19 cellular contexts compared by ENCODE assay signal in the genomic region with DNA sequence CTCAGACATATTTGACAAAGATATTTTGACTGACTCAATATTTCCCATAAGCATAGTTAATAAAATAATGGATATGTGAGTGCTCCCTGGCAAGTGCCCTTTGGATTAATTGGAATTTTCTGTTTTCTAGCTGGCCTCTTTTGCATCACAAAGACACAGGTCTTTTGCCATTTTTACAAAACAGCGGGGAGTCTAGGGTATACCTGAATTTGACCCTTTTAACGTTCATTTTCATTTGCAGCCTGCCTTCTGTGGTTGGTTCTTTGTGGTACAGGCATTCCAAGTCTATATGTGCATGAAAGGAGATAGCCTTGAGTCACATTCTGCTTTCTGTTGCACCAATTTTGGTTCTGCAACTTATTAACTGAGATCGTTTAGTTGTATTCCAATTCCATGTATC.
DNase-seq lines count a peak whose midpoint lies in the region; ATAC-seq, FAIRE-seq and TF ChIP-seq lines count a peak whose summit lies in the region.
"Had no signal": no experiment of that assay in that cellular context is flagged by ENCODE, and none has a peak within 500 bp of the region (broad histone marks: within the 10 kb centered on the region; RNA-seq: fewer than 3 reads in every experiment).

No MANE protein-coding gene starts in this region.

- no peak overlapping the region for H4K5ac ChIP-seq in H1 (ENCODE audit: insufficient read length, low read depth, low read length)

- H3K4me1 Mint-ChIP-seq in mesothelial cell of epicardium, result peaks cover 76% of the 10 kb centered on the region
- H3K4me1 Mint-ChIP-seq: CD14-positive monocyte; CD4-positive, alpha-beta memory T cell; IgD-negative memory B cell had no signal

- H3K4me3 Mint-ChIP-seq in mesothelial cell of epicardium, result no peak overlapping the region
- H3K4me3 Mint-ChIP-seq: CD14-positive monocyte; CD4-positive, alpha-beta memory T cell; IgD-negative memory B cell had no signal

- 34% methylated on average over 3 of the region's 3 CpGs; no CpG with 5 or more reads in 1 of the 2 experiments for WGBS in H1 (ENCODE audit: extremely low coverage in 1 of 2, insufficient coverage in 1 of 2, insufficient read length in 1 of 2, insufficient replicate concordance in 2 of 2, low coverage in 1 of 2, low lambda C conversion rate in 2 of 2, missing lambda C conversion rate in 1 of 2), 2 experiments

- no peak overlapping the region for H3K27ac ChIP-seq in H1 (ENCODE audit: low read depth, low read length)
- H3K27ac ChIP-seq: BLaER1, HL-60 had no signal

- CTCF ChIA-PET in H1 (lab: Charles Lee; ENCODE audit: partially characterized antibody), result interaction anchor here (0.6 to 2.0 kb wide), 2 partner anchors 40 to 333 kb away, joined by 3 to 8 read pairs; no protein-coding TSS in a partner anchor

- H2AFZ ChIP-seq in H1 (ENCODE audit: low read length), result no peak overlapping the region

- no peak for TF ChIP-seq EP300 in H1 (IDR thresholded peaks at IDR 0.05; ENCODE audit: borderline replicate concordance in 1 of 2, low read depth in 2 of 2, low read length in 2 of 2)

- no peak overlapping the region for H3K56ac ChIP-seq in H1 (replicated peaks; ENCODE audit: insufficient read length, low read depth, low read length)

- no peaks in the 10 kb centered on the region for H3K27me3 ChIP-seq in HAP-1 (ENCODE audit: low read depth)
- no peaks in the 10 kb centered on the region for H3K27me3 ChIP-seq in H1 (replicated peaks in 1 of 4; ENCODE audit: control insufficient read depth in 3 of 4, extremely low read depth in 1 of 4, insufficient read depth in 3 of 4, low read length in 3 of 4)
- H3K27me3 ChIP-seq: BLaER1 had no signal

- H2BK20ac ChIP-seq in H1 (ENCODE audit: low read length), result no peak overlapping the region

- no peak overlapping the region for H3K4ac ChIP-seq in H1 (replicated peaks; ENCODE audit: insufficient read length, low read depth, low read length)

- no peak overlapping the region for H3K14ac ChIP-seq in H1 (ENCODE audit: insufficient read length)

- H3K79me1 ChIP-seq in H1 (ENCODE audit: low read depth, low read length), result no peaks in the 10 kb centered on the region

- H3K23ac ChIP-seq in H1 (ENCODE audit: insufficient read length), result no peak overlapping the region

- H3K4me3 ChIP-seq in HAP-1, result no peak overlapping the region
- peak overlapping the region in 1 of 4 experiments; percentile 23; a peak in 1 of 8 replicates for H3K4me3 ChIP-seq in H1 (ENCODE audit: extremely low read depth in 1 of 4, insufficient read depth in 2 of 4, low read depth in 3 of 4, low read length in 4 of 4)
- H3K4me3 ChIP-seq: BLaER1 had no signal

- POLR2A ChIA-PET in H1 (lab: Charles Lee; ENCODE audit: partially characterized antibody), result no interaction called here

- peaks cover 46% of the 10 kb centered on the region for H3K4me1 ChIP-seq in HAP-1
- peaks cover 2 to 32% (median 18%) of the 10 kb centered on the region in 4 experiments; a peak in 5 of 7 replicates for H3K4me1 ChIP-seq in H1 (replicated peaks in 1 of 4; ENCODE audit: control insufficient read depth in 3 of 4, insufficient read depth in 4 of 4, low read length in 3 of 4)

- H3K23me2 ChIP-seq in H1 (ENCODE audit: low read depth, low read length), result no peaks in the 10 kb centered on the region

- TF ChIP-seq RAD21 in H1 (IDR thresholded peaks at IDR 0.05 in 1 of 2, conservative IDR thresholded peaks at IDR 0.05 in 1 of 2; ENCODE audit: low read depth in 2 of 2, low read length in 2 of 2), result no peak

- peak; percentile 40 to 72 for DNase-seq in HAP-1 (ENCODE audit: low spot score in 2 of 2)
- DNase-seq in NCI-H2107 treated with DMSO at 0.1 percent for 48 hours (lab: John Stamatoyannopoulos, UW; ENCODE audit: unreplicated experiment), result peak; percentile 88
- no peak for DNase-seq in H1 (ENCODE audit: low read depth in 1 of 2, low spot score in 2 of 2)
- no peak for DNase-seq in mesothelial cell of epicardium (ENCODE audit: low spot score in 2 of 2, unreplicated experiment in 2 of 2)
- no peak for DNase-seq in activated naive CD4-positive, alpha-beta T cell treated with anti-CD3 and anti-CD28 coated beads, Interleukin-2, amount 50 U/mL, for 72 hours (ENCODE audit: low spot score in 2 of 2)
- DNase-seq in NCI-H1105 (lab: John Stamatoyannopoulos, UW), result no peak
- DNase-seq in T-helper 1 cell, result no peak
- DNase-seq: 8988T; CD4-positive, alpha-beta memory T cell; DMS153; DMS79; GF-D8; HCEC 1CT had no signal

- H3K9me3 ChIP-seq in HAP-1, result no peaks in the 10 kb centered on the region
- no peaks in the 10 kb centered on the region for H3K9me3 ChIP-seq in H1 (ENCODE audit: insufficient read depth in 2 of 2, low read depth in 1 of 2, low read length in 1 of 2)
- H3K9me3 ChIP-seq: BLaER1 had no signal

- no peak for ATAC-seq in activated naive CD4-positive, alpha-beta T cell treated with anti-CD3 and anti-CD28 coated beads, Interleukin-2, amount 50 U/mL, for 72 hours
- no peak for ATAC-seq in GM21515 (IDR thresholded peaks at IDR 0.05; ENCODE audit: unreplicated experiment)
- ATAC-seq: HepG2 had no signal

- H2BK5ac ChIP-seq in H1 (ENCODE audit: low read depth, low read length), result no peak overlapping the region

- H4K91ac ChIP-seq in H1 (replicated peaks; ENCODE audit: insufficient read length, low read length), result no peak overlapping the region

- H3K27me3 Mint-ChIP-seq in mesothelial cell of epicardium (ENCODE audit: low read depth), result no peaks in the 10 kb centered on the region
- H3K27me3 Mint-ChIP-seq: CD4-positive, alpha-beta memory T cell; IgD-negative memory B cell had no signal

- no peak overlapping the region for H2AK5ac ChIP-seq in H1 (ENCODE audit: low read depth, low read length)

- no peak overlapping the region for H4K8ac ChIP-seq in H1 (ENCODE audit: extremely low read depth, insufficient read depth, low read length)

- H2BK15ac ChIP-seq in H1 (ENCODE audit: low read length), result no peak overlapping the region

- H3K4me2 ChIP-seq in H1 (ENCODE audit: insufficient read depth in 1 of 2, low read depth in 2 of 2, low read length in 2 of 2), result peak overlapping the region in 1 of 2 experiments; percentile 36; a peak in 1 of 4 replicates
- H3K4me2 ChIP-seq: BLaER1 had no signal

- H3K9ac ChIP-seq in H1 (replicated peaks in 1 of 4; ENCODE audit: extremely low read depth in 1 of 4, low read depth in 3 of 4, low read length in 3 of 4), result no peak overlapping the region
- H3K9ac ChIP-seq: BLaER1 had no signal

- in situ Hi-C loops in HAP-1 (cut with MboI; ENCODE audit: low sequenced_read_pairs), result no loop called here

- 0 out of 2 replicates have a peak overlapping the region, but pooled peaks have one; percentile 10 for H3K18ac ChIP-seq in H1 (ENCODE audit: extremely low read depth, low read length)

- H3K36me3 ChIP-seq in HAP-1 (replicated peaks) (no peaks in the 10 kb centered on the region), H1 (ENCODE audit: control insufficient read depth in 2 of 4, insufficient read depth in 4 of 4, low read length in 3 of 4) (no peaks in the 10 kb centered on the region)
- H3K36me3 ChIP-seq: BLaER1 had no signal

- no peaks in the 10 kb centered on the region for H3K9me3 Mint-ChIP-seq in mesothelial cell of epicardium
- no peaks in the 10 kb centered on the region for H3K9me3 Mint-ChIP-seq in activated naive CD4-positive, alpha-beta T cell treated with anti-CD3 and anti-CD28 coated beads, Interleukin-2, amount 50 U/mL, for 72 hours
- H3K9me3 Mint-ChIP-seq: CD14-positive monocyte; CD4-positive, alpha-beta memory T cell; IgD-negative memory B cell had no signal

- H2BK12ac ChIP-seq in H1 (ENCODE audit: low read depth, low read length), result no peak overlapping the region; the same call in 1 of the 2 replicates

- H3K36me3 Mint-ChIP-seq in mesothelial cell of epicardium, result no peaks in the 10 kb centered on the region
- no peaks in the 10 kb centered on the region for H3K36me3 Mint-ChIP-seq in activated naive CD4-positive, alpha-beta T cell treated with anti-CD3 and anti-CD28 coated beads, Interleukin-2, amount 50 U/mL, for 72 hours
- H3K36me3 Mint-ChIP-seq: CD14-positive monocyte; CD4-positive, alpha-beta memory T cell; IgD-negative memory B cell had no signal

- peak; percentile 13 for FAIRE-seq in H1 (lab: Jason Lieb, UNC)
- FAIRE-seq: HepG2 had no signal

- peak overlapping the region; percentile 92 for H3K27ac Mint-ChIP-seq in mesothelial cell of epicardium
- no peak overlapping the region for H3K27ac Mint-ChIP-seq in activated naive CD4-positive, alpha-beta T cell treated with anti-CD3 and anti-CD28 coated beads, Interleukin-2, amount 50 U/mL, for 72 hours
- H3K27ac Mint-ChIP-seq: CD14-positive monocyte; CD4-positive, alpha-beta memory T cell; IgD-negative memory B cell had no signal

- no peak overlapping the region for H2BK120ac ChIP-seq in H1 (replicated peaks; ENCODE audit: low read depth, low read length)

- TF ChIP-seq POLR2A in H1 (IDR thresholded peaks at IDR 0.05; ENCODE audit: control extremely low read depth in 1 of 2, low read depth in 2 of 2, low read length in 2 of 2), result no peak

- no peak for TF ChIP-seq CTCF in H1 (IDR thresholded peaks at IDR 0.05; ENCODE audit: control extremely low read depth in 1 of 3, insufficient read depth in 1 of 3, low read depth in 1 of 3, low read length in 3 of 3)
- TF ChIP-seq CTCF in mesothelial cell of epicardium (IDR thresholded peaks at IDR 0.05; ENCODE audit: unreplicated experiment), result no peak

- no peaks in the 10 kb centered on the region for H3K79me2 ChIP-seq in H1 (ENCODE audit: control insufficient read depth in 1 of 2, insufficient read depth in 2 of 2, low read length in 2 of 2)

- no peaks in the 10 kb centered on the region for H4K20me1 ChIP-seq in H1 (replicated peaks in 1 of 2; ENCODE audit: control insufficient read depth in 1 of 2, insufficient read depth in 2 of 2, low read length in 2 of 2)
- H4K20me1 ChIP-seq: BLaER1 had no signal

TF ChIP-seq in H1, 55 proteins besides CTCF, POLR2A, EP300 and RAD21:
- TF ChIP-seq HDAC2 (IDR thresholded peaks at IDR 0.05; ENCODE audit: borderline replicate concordance in 1 of 2, low read depth in 2 of 2, low read length in 2 of 2) (0 out of 4 replicates have a peak, but pooled peaks of 1 of the 2 experiments have one; percentile 24), EZH2 (IDR thresholded peaks at IDR 0.05; ENCODE audit: low read depth, low read length, severe bottlenecking) (no peak), SP4 (IDR thresholded peaks at IDR 0.05; ENCODE audit: low read length) (no peak), POU5F1 (IDR thresholded peaks at IDR 0.05; ENCODE audit: low read depth, low read length) (peak; percentile 72; the same call in 1 of the 2 replicates), RXRA (IDR thresholded peaks at IDR 0.05; ENCODE audit: insufficient read depth, low read depth, low read length) (no peak), CHD1 (IDR thresholded peaks at IDR 0.05; ENCODE audit: low read depth, low read length) (no peak), SIRT6 (IDR thresholded peaks at IDR 0.05; ENCODE audit: low read length) (no peak), TAF7 (optimal IDR thresholded peaks at IDR 0.05; ENCODE audit: borderline replicate concordance, low read depth, low read length) (no peak), YY1 (IDR thresholded peaks at IDR 0.05; ENCODE audit: low read depth, low read length) (no peak)
- TF ChIP-seq, protein P1, sequence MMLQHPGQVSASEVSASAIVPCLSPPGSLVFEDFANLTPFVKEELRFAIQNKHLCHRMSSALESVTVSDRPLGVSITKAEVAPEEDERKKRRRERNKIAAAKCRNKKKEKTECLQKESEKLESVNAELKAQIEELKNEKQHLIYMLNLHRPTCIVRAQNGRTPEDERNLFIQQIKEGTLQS (IDR thresholded peaks at IDR 0.05; ENCODE audit: insufficient read depth, low read depth, low read length), result no peak
TF ChIP-seq in H1: peak in this region for 2.

Comparison
In these comparisons a context has a peak if more than half of its experiments do, and no peak if none do; other contexts are left out.
1. DNase-seq: peak in HAP-1 (2 of 2) and NCI-H2107 treated with DMSO at 0.1 percent for 48 hours (single experiment); none in H1 (0 of 2), mesothelial cell of epicardium (0 of 2), activated naive CD4-positive, alpha-beta T cell treated with anti-CD3 and anti-CD28 coated beads, Interleukin-2, amount 50 U/mL, for 72 hours (0 of 2), NCI-H1105 (single experiment) and T-helper 1 cell (0 of 5).